1 cellular context compared by ENCODE assay signal in the genomic region with DNA sequence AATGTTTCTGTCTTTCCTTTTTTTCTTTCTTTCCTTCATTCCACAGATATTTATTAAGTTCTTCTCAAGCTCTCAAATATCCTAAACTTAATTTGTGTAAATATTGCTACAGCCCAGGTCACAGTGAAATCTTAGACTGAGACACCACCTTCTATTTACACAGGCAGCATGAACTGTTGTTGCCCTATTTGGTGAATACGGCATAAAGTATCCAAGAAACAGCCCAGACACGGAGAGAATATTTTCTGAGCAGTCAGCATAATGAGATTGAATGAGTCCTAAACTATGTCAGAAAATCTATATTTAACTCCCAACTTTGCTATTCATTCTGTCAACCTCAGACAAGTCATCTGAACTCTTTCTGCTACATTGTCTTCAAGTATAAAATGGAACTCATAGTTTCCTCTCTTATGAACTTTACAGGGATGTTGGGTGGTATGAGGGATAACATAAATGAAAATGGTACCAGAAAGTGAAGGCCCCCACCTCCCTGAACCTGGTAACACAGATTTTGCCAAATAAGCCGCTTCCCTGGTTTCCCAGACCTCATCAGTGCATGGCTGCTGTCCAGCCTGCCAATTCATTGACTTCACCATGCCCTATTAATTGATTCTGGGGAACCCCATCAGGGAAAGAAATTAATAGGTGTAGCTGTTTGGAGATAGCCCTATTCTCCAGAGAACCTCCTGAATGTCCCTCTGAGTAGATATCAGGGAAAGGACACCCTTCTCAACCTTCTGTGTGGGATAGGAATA.
TF ChIP-seq lines count a peak whose summit lies in the region.

No MANE protein-coding gene starts in this region.

TF ChIP-seq in SK-N-SH treated with all-trans-retinoic acid at 6 μM for 48 hours, 23 proteins besides CTCF, POLR2A, EP300 and RAD21 (continued from another document):
- TF ChIP-seq, protein P1, sequence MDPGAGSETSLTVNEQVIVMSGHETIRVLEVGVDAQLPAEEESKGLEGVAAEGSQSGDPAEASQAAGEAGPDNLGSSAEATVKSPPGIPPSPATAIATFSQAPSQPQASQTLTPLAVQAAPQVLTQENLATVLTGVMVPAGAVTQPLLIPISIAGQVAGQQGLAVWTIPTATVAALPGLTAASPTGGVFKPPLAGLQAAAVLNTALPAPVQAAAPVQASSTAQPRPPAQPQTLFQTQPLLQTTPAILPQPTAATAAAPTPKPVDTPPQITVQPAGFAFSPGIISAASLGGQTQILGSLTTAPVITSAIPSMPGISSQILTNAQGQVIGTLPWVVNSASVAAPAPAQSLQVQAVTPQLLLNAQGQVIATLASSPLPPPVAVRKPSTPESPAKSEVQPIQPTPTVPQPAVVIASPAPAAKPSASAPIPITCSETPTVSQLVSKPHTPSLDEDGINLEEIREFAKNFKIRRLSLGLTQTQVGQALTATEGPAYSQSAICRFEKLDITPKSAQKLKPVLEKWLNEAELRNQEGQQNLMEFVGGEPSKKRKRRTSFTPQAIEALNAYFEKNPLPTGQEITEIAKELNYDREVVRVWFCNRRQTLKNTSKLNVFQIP (CRISPR knock-in tag; IDR thresholded peaks at IDR 0.05; ENCODE audit: borderline replicate concordance, low read depth): no peak
- TF ChIP-seq ESRRG (CRISPR knock-in tag; IDR thresholded peaks at IDR 0.05) (no peak), ZC3H10 (CRISPR knock-in tag; IDR thresholded peaks at IDR 0.05) (no peak), ZNF8 (CRISPR knock-in tag; IDR thresholded peaks at IDR 0.05) (no peak), ZFP3 (CRISPR knock-in tag; IDR thresholded peaks at IDR 0.05) (no peak), RARB (CRISPR knock-in tag; IDR thresholded peaks at IDR 0.05) (no peak)
- TF ChIP-seq, protein P2, sequence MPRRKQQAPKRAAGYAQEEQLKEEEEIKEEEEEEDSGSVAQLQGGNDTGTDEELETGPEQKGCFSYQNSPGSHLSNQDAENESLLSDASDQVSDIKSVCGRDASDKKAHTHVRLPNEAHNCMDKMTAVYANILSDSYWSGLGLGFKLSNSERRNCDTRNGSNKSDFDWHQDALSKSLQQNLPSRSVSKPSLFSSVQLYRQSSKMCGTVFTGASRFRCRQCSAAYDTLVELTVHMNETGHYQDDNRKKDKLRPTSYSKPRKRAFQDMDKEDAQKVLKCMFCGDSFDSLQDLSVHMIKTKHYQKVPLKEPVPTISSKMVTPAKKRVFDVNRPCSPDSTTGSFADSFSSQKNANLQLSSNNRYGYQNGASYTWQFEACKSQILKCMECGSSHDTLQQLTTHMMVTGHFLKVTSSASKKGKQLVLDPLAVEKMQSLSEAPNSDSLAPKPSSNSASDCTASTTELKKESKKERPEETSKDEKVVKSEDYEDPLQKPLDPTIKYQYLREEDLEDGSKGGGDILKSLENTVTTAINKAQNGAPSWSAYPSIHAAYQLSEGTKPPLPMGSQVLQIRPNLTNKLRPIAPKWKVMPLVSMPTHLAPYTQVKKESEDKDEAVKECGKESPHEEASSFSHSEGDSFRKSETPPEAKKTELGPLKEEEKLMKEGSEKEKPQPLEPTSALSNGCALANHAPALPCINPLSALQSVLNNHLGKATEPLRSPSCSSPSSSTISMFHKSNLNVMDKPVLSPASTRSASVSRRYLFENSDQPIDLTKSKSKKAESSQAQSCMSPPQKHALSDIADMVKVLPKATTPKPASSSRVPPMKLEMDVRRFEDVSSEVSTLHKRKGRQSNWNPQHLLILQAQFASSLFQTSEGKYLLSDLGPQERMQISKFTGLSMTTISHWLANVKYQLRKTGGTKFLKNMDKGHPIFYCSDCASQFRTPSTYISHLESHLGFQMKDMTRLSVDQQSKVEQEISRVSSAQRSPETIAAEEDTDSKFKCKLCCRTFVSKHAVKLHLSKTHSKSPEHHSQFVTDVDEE (CRISPR knock-in tag; IDR thresholded peaks at IDR 0.05): no peak
